ENCODE assay signal across 1 cellular context in genomic region chr19:1324792-1325567, GRCh38.
TF ChIP-seq lines count a peak whose summit lies in the region.

No MANE protein-coding gene starts in this region.

TF ChIP-seq in K562, 482 proteins besides CTCF, POLR2A, EP300 and RAD21 (continued from another document):
- TF ChIP-seq TFAP4 (CRISPR knock-in tag; IDR thresholded peaks at IDR 0.05; ENCODE audit: borderline replicate concordance): peak; percentile 50; the same call in 1 of the 2 replicates
- TF ChIP-seq RFX1 (IDR thresholded peaks at IDR 0.05): peak; percentile 96
- peak; percentile 59; the same call in 1 of the 2 replicates for TF ChIP-seq MAX (CRISPR knock-in tag; IDR thresholded peaks at IDR 0.05)
- TF ChIP-seq RNF2 (IDR thresholded peaks at IDR 0.05): 0 out of 2 replicates have a peak, but pooled peaks have one; percentile 15
